In the genomic region with DNA sequence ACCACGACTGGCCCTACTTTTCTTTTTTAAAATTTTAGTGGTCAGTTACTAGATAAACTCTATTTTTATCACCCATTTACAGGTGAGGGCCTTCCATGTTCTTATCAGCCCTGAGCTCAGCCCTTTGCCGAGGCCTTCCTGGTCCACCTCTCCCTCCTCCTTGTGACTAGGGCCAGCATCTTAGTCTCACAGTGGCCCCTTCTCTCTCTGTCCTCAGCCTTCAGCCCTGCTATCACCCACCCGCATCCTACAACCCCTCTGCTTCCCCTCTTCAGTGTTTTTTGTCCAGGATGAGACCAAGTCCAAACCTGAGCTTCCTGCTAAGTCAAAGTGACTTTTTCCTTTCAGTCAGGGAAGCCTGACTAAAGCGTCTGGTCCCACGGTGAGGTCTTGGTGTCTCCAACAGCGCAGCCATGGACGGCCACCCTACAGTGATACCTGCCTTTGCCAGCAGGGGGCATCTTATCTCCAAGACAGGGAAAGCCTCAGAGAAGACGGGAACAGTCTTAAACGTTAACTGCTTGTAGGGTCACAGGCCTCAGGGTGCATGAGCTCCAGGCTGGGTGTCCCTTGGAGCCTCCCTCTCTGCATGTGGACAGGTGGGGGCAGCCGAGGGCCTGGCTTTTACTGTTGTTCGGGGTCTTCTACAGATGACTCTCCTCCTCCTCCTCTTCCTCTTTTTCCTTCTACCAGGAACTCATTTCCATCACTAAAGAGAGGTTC, we compare ENCODE assay signal across 8 cellular contexts. TPM values are rescaled to one million over a fixed set of nuclear protein-coding genes. Genes with fewer than 3 reads are reported as not detected.
DNase-seq lines count a peak whose midpoint lies in the region; ATAC-seq and TF ChIP-seq lines count a peak whose summit lies in the region.

No MANE protein-coding gene starts in this region.

- in situ Hi-C loops in G401 (cut with HindIII; ENCODE audit: low sequenced_read_pairs), result no loop called here

- H3K4me1 ChIP-seq in psoas muscle, result no peaks in the 10 kb centered on the region

- H3K4me3 ChIP-seq in psoas muscle, result no peak overlapping the region

- H3K36me3 ChIP-seq in psoas muscle (ENCODE audit: insufficient read depth in 1 of 2, low read depth in 1 of 2), result no peaks in the 10 kb centered on the region

- DNase-seq in G401 (ENCODE audit: low spot score) (peak; percentile 48), RKO (ENCODE audit: low spot score) (peak; percentile 48), glomerular visceral epithelial cell (ENCODE audit: extremely low spot score) (peak; percentile 41), psoas muscle (peak; percentile 37 to 69), mesenteric fat pad (ENCODE audit: low spot score) (no peak), NCI-H226 (no peak)
- peak; percentile 45 for DNase-seq in activated T-helper 9 cell treated with anti-CD3 and anti-CD28 coated beads, Interleukin-2, amount 50 U/mL, for 16 hours (ENCODE audit: low read depth)

- 21 to 30% (median 23%) methylated on average over 10 to 11 of the region's 11 CpGs for WGBS in psoas muscle, 3 donors

- peaks cover 0 to 8% (median 0%) of the 10 kb centered on the region in 3 donors for H3K27me3 ChIP-seq in psoas muscle (ENCODE audit: insufficient read depth in 3 of 3, low read length in 2 of 3)

- H3K27ac ChIP-seq in psoas muscle, result no peak overlapping the region

- peak; percentile 54 for TF ChIP-seq CTCF in psoas muscle (IDR thresholded peaks at IDR 0.05)

- peak; percentile 71 for ATAC-seq in HG02973 (IDR thresholded peaks at IDR 0.05; ENCODE audit: unreplicated experiment)
- peak; percentile 58 to 79 (median 66) for ATAC-seq in psoas muscle

- no peaks in the 10 kb centered on the region for H3K9me3 ChIP-seq in psoas muscle

- intact Hi-C loops in psoas muscle (cut with DNase I), result loop anchor here in 1 of 2 donors (5.0 to 10.0 kb wide), 2 partner anchors 461 to 543 kb away; no protein-coding TSS in a partner anchor

RNA-seq across cellular contexts. Expression of a gene that starts 11.7 kb away (rescaled TPM):
- not detected in 2 replicates for total RNA-seq in G401 (2014; rRNA removed; shearing (Covaris generic))
- not detected for total RNA-seq in psoas muscle
- not detected for polyA plus RNA-seq in psoas muscle
- not detected for total RNA-seq in mesenteric fat pad

RNA-seq across cellular contexts. Expression of a gene that starts 22.2 kb away (rescaled TPM):
- total RNA-seq in G401 (2014; rRNA removed; shearing (Covaris generic)), result 2.0 and 2.5 TPM in 2 replicates
- total RNA-seq in psoas muscle (10 to 100 TPM; 17.3 to 25.5 (median 22.7) TPM), mesenteric fat pad (2.2 TPM)
- 10 to 100 TPM; 13.9 to 29.8 (median 28.3) TPM for polyA plus RNA-seq in psoas muscle

RNA-seq across cellular contexts. Expression of a gene that starts 27.3 kb away (rescaled TPM):
- not detected in 2 replicates for total RNA-seq in G401 (2014; rRNA removed; shearing (Covaris generic))
- total RNA-seq in psoas muscle, result not detected
- under 1 TPM in 2 of 3 donors, not detected in 1; 0.03 to 0.05 TPM for polyA plus RNA-seq in psoas muscle
- not detected for total RNA-seq in mesenteric fat pad

RNA-seq across cellular contexts. Expression of a gene that starts 30.1 kb away (rescaled TPM):
- total RNA-seq in G401 (2014; rRNA removed; shearing (Covaris generic)), result not detected in 2 replicates
- total RNA-seq in psoas muscle (not detected), mesenteric fat pad (not detected)
- not detected for polyA plus RNA-seq in psoas muscle

RNA-seq across cellular contexts. Expression of a gene that starts 39.6 kb away (rescaled TPM):
- not detected in 2 replicates for total RNA-seq in G401 (2014; rRNA removed; shearing (Covaris generic))
- total RNA-seq in psoas muscle (not detected), mesenteric fat pad (not detected)
- not detected for polyA plus RNA-seq in psoas muscle

Comparison
In these comparisons a context has a peak if more than half of its experiments do, and no peak if none do; other contexts are left out.
1. DNase-seq: peak in G401 (single experiment), RKO (single experiment), activated T-helper 9 cell treated with anti-CD3 and anti-CD28 coated beads, Interleukin-2, amount 50 U/mL, for 16 hours (single experiment), glomerular visceral epithelial cell (single experiment) and psoas muscle (2 of 2); none in mesenteric fat pad (single experiment) and NCI-H226 (single experiment).